8 cellular contexts compared by ENCODE assay signal in genomic region chr3:9854291-9854940, GRCh38. TPM values are rescaled to one million over a fixed set of nuclear protein-coding genes. Genes with fewer than 3 reads are reported as not detected.
DNase-seq lines count a peak whose midpoint lies in the region; ATAC-seq and TF ChIP-seq lines count a peak whose summit lies in the region.
"Not testable (repeated sequence)": the region's sequence is repeated elsewhere in the genome, so short reads cannot be mapped to it uniquely, and the experiment has no call there.
"Had no signal": no experiment of that assay in that cellular context is flagged by ENCODE, and none has a peak within 500 bp of the region (broad histone marks: within the 10 kb centered on the region; RNA-seq: fewer than 3 reads in every experiment).

No MANE protein-coding gene starts in this region.

- H3K4ac ChIP-seq in neuronal stem cell (ENCODE audit: low read length) = not testable (repeated sequence)

- H3K9ac ChIP-seq in neuronal stem cell (ENCODE audit: low read depth, low read length, poor library complexity) = not testable (repeated sequence)

- H3K14ac ChIP-seq in neuronal stem cell (ENCODE audit: low read length) = not testable (repeated sequence)

- H4K8ac ChIP-seq in neuronal stem cell (ENCODE audit: low read depth, low read length) = not testable (repeated sequence)

- not testable (repeated sequence) for H3K36me3 ChIP-seq in left lung; neuronal stem cell (replicated peaks in 1 of 2; ENCODE audit: control insufficient read depth in 2 of 2, insufficient read depth in 2 of 2, low read length in 2 of 2)

- H3K79me1 ChIP-seq in neuronal stem cell (ENCODE audit: low read depth, low read length) = not testable (repeated sequence)

- not testable (repeated sequence) for H3K4me2 ChIP-seq in neuronal stem cell (ENCODE audit: insufficient read depth, low read length, poor library complexity, severe bottlenecking)

- not testable (repeated sequence) for H2BK120ac ChIP-seq in neuronal stem cell (ENCODE audit: low read depth, low read length)

- H2AFZ ChIP-seq in neuronal stem cell (ENCODE audit: low read length) = not testable (repeated sequence)

- intact Hi-C loops in left lung (cut with DNase I) = not testable (repeated sequence)

- not testable (repeated sequence) for H2BK5ac ChIP-seq in neuronal stem cell (ENCODE audit: low read length)

- H4K91ac ChIP-seq in neuronal stem cell (ENCODE audit: low read depth, low read length, poor library complexity) = not testable (repeated sequence)

- H3K23ac ChIP-seq in neuronal stem cell (ENCODE audit: low read depth, low read length, poor library complexity) = not testable (repeated sequence)

- H3K4me3 ChIP-seq in left lung; neuronal stem cell (ENCODE audit: low read length in 2 of 2): not testable (repeated sequence)

- H3K18ac ChIP-seq in neuronal stem cell (ENCODE audit: low read length) = not testable (repeated sequence)

- not testable (repeated sequence) for H3K27me3 ChIP-seq in left lung
- peaks cover 0 to 15% (median 6%) of the 10 kb centered on the region in 3 experiments for H3K27me3 ChIP-seq in neuronal stem cell (ENCODE audit: control insufficient read depth in 3 of 3, insufficient read depth in 3 of 3, low read depth in 1 of 3, low read length in 3 of 3)

- peak; percentile 37 for ATAC-seq in left lung

- TF ChIP-seq CTCF in left lung (IDR thresholded peaks at IDR 0.05) = not testable (repeated sequence)

- not testable (repeated sequence) for H3K9me3 ChIP-seq in left lung; neuronal stem cell (replicated peaks in 1 of 2; ENCODE audit: control insufficient read depth in 2 of 2, insufficient read depth in 1 of 2, low read depth in 1 of 2, low read length in 2 of 2)

- H3K4me1 ChIP-seq in left lung; neuronal stem cell (ENCODE audit: control insufficient read depth in 2 of 2, insufficient read depth in 1 of 2, low read depth in 1 of 2, low read length in 2 of 2): not testable (repeated sequence)

- peak; percentile 3 for DNase-seq in DMS153 (lab: John Stamatoyannopoulos, UW)
- DNase-seq in NCI-H1417 (lab: John Stamatoyannopoulos, UW) = peak in 2 of 3 experiments; percentile 14 to 40
- peak; percentile 65 to 88 for DNase-seq in NCI-H524 (lab: John Stamatoyannopoulos, UW)
- peak; percentile 68 for DNase-seq in SK-N-DZ (ENCODE audit: low spot score)
- DNase-seq in left lung = not testable (repeated sequence)
- DNase-seq in neuronal stem cell (ENCODE audit: low spot score) = peak; percentile 36

- H3K27ac ChIP-seq in left lung; neuronal stem cell (replicated peaks; ENCODE audit: low read length): not testable (repeated sequence)

- H2AK5ac ChIP-seq in neuronal stem cell (ENCODE audit: low read depth, low read length) = not testable (repeated sequence)

- H2BK15ac ChIP-seq in neuronal stem cell (ENCODE audit: low read length) = not testable (repeated sequence)

- WGBS in neuronal stem cell (ENCODE audit: extremely low coverage in 2 of 2, insufficient read length in 2 of 2, insufficient replicate concordance in 1 of 2), 2 donors = no CpG with 5 or more reads among the region's 11 CpGs

- H2BK12ac ChIP-seq in neuronal stem cell (ENCODE audit: low read length) = not testable (repeated sequence)

RNA-seq across cellular contexts. Expression of gene RPUSD3, which starts 10.6 kb away (rescaled TPM):
- 115 and 135 TPM in 2 replicates for polyA plus RNA-seq in SK-N-DZ (2014; cell fraction: cytosol; rRNA removed)
- polyA plus RNA-seq in SK-N-DZ (2014; cell fraction: nucleus; rRNA removed) = 94.1 and 109 TPM in 2 replicates
- 10 to 100 TPM; 29.6 to 35.3 TPM for total RNA-seq in left lung
- polyA plus RNA-seq in neuronal stem cell (2013, experiment 1 of 2) = 47.4 TPM
- 44.3 TPM for polyA plus RNA-seq in neuronal stem cell (2013, experiment 2 of 2)

RNA-seq across cellular contexts. Expression of gene CIDEC, which starts 25.6 kb away (rescaled TPM):
- 0.31 TPM in 1 of 2 replicates, not detected in the other for polyA plus RNA-seq in SK-N-DZ (2014; cell fraction: cytosol; rRNA removed)
- not detected in 2 replicates for polyA plus RNA-seq in SK-N-DZ (2014; cell fraction: nucleus; rRNA removed)
- total RNA-seq in left lung = not detected
- not detected for polyA plus RNA-seq in neuronal stem cell (2013, experiment 1 of 2)
- polyA plus RNA-seq in neuronal stem cell (2013, experiment 2 of 2) = not detected
- total RNA-seq: CD4-positive, alpha-beta memory T cell; IMR-90 had no signal
- polyA plus RNA-seq: CD4-positive, alpha-beta memory T cell had no signal

RNA-seq across cellular contexts. Expression of gene JAGN1, which starts 36.0 kb away (rescaled TPM):
- 59.7 and 80.2 TPM in 2 replicates for polyA plus RNA-seq in SK-N-DZ (2014; cell fraction: cytosol; rRNA removed)
- polyA plus RNA-seq in SK-N-DZ (2014; cell fraction: nucleus; rRNA removed) = 38.4 and 52.8 TPM in 2 replicates
- total RNA-seq in left lung = 10 to 100 TPM; 25.1 to 31.8 TPM
- 23.4 TPM for polyA plus RNA-seq in neuronal stem cell (2013, experiment 1 of 2)
- 24.0 TPM for polyA plus RNA-seq in neuronal stem cell (2013, experiment 2 of 2)

RNA-seq across cellular contexts. Expression of gene TTLL3, which starts 44.4 kb away (rescaled TPM):
- 15.5 and 21.4 TPM in 2 replicates for polyA plus RNA-seq in SK-N-DZ (2014; cell fraction: cytosol; rRNA removed)
- polyA plus RNA-seq in SK-N-DZ (2014; cell fraction: nucleus; rRNA removed) = 78.7 and 91.2 TPM in 2 replicates
- 10 to 100 TPM; 30.5 to 33.9 TPM for total RNA-seq in left lung
- 18.1 TPM for polyA plus RNA-seq in neuronal stem cell (2013, experiment 1 of 2)
- polyA plus RNA-seq in neuronal stem cell (2013, experiment 2 of 2) = 16.9 TPM

RNA-seq across cellular contexts. Expression of gene IL17RE, which starts 48.2 kb away (rescaled TPM):
- 1.5 and 3.4 TPM in 2 replicates for polyA plus RNA-seq in SK-N-DZ (2014; cell fraction: cytosol; rRNA removed)
- 6.8 and 7.4 TPM in 2 replicates for polyA plus RNA-seq in SK-N-DZ (2014; cell fraction: nucleus; rRNA removed)
- total RNA-seq in left lung = 10 to 100 TPM; 14.4 to 22.5 TPM
- 0.77 TPM for polyA plus RNA-seq in neuronal stem cell (2013, experiment 1 of 2)
- polyA plus RNA-seq in neuronal stem cell (2013, experiment 2 of 2) = 0.57 TPM
